21 cellular contexts compared by ENCODE assay signal in the genomic region with DNA sequence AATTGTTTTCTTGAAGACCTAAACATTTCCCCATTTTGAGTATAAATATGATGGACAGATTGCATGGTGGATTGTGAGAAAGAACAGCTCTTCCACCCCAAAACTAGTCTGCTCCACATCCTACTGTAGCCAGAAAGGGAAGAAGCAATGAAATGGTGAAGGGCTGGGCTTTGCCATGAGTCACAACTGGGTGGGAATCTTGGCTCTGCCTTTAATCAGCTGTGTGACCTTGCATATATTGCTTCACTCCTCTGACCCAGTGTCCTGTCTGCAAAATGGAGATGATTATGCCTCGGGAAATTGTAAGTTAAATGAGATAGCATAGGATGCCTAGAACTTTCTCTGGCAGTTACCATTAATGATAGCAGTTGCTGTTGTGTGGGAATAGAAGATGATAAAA.
A peak's percentile ranks its signal among the peaks of the same experiment; 100 is the strongest.
DNase-seq lines count a peak whose midpoint lies in the region; ATAC-seq, FAIRE-seq and TF ChIP-seq lines count a peak whose summit lies in the region.
"Had no signal": no experiment of that assay in that cellular context is flagged by ENCODE, and none has a peak within 500 bp of the region (broad histone marks: within the 10 kb centered on the region; RNA-seq: fewer than 3 reads in every experiment).

No MANE protein-coding gene starts in this region.

- peaks cover 11% of the 10 kb centered on the region; the same call in 2 of the 3 replicates for H3K4me1 ChIP-seq in A549
- H3K4me1 ChIP-seq in adrenal gland (replicated peaks in 1 of 2), result no peaks in the 10 kb centered on the region
- no peaks in the 10 kb centered on the region for H3K4me1 ChIP-seq in psoas muscle
- no peaks in the 10 kb centered on the region for H3K4me1 ChIP-seq in Peyer's patch

- no peak for TF ChIP-seq CTCF in A549 (IDR thresholded peaks at IDR 0.05)
- no peak for TF ChIP-seq CTCF in adrenal gland (IDR thresholded peaks at IDR 0.05)
- TF ChIP-seq CTCF in foreskin fibroblast (IDR thresholded peaks at IDR 0.05; ENCODE audit: low read depth, low read length), result no peak
- TF ChIP-seq CTCF in psoas muscle (IDR thresholded peaks at IDR 0.05), result no peak
- TF ChIP-seq CTCF in Peyer's patch (IDR thresholded peaks at IDR 0.05), result no peak

- no peaks in the 10 kb centered on the region for H3K27me3 ChIP-seq in adrenal gland
- no peaks in the 10 kb centered on the region for H3K27me3 ChIP-seq in psoas muscle (ENCODE audit: insufficient read depth in 3 of 3, low read length in 2 of 3)
- H3K27me3 ChIP-seq in Peyer's patch, result no peaks in the 10 kb centered on the region
- H3K27me3 ChIP-seq: sigmoid colon, tibial artery had no signal

- WGBS in A549 (ENCODE audit: missing lambda C conversion rate), result 67% methylated on average over 1 of the region's 1 CpG
- 20 to 64% (median 29%) methylated on average over 1 of the region's 1 CpG for WGBS in adrenal gland, 4 donors
- WGBS in psoas muscle, 3 donors, result 79 to 89% (median 85%) methylated on average over 1 of the region's 1 CpG

- no peak for TF ChIP-seq EP300 in A549 (IDR thresholded peaks at IDR 0.05)

- CTCF ChIA-PET in A549 (lab: Yijun Ruan, JAX), result no interaction called here

- no peak for TF ChIP-seq RAD21 in A549 (conservative IDR thresholded peaks at IDR 0.05 in 1 of 2, IDR thresholded peaks at IDR 0.05 in 1 of 2)

- no peak for FAIRE-seq in A549 (lab: Jason Lieb, UNC)
- FAIRE-seq: colon, endothelial cell of umbilical vein had no signal

- H3K27ac ChIP-seq in A549 (no peak overlapping the region), adrenal gland (no peak overlapping the region), psoas muscle (no peak overlapping the region), Peyer's patch (no peak overlapping the region)
- H3K27ac ChIP-seq: sigmoid colon, tibial artery, VCaP had no signal

- intact Hi-C loops in adrenal gland (cut with DNase I), result no loop called here
- intact Hi-C loops in psoas muscle (cut with DNase I), result no loop called here

- H3K36me3 ChIP-seq in adrenal gland (replicated peaks in 1 of 2), result no peaks in the 10 kb centered on the region
- no peaks in the 10 kb centered on the region for H3K36me3 ChIP-seq in psoas muscle (ENCODE audit: insufficient read depth in 1 of 2, low read depth in 1 of 2)
- H3K36me3 ChIP-seq in Peyer's patch, result no peaks in the 10 kb centered on the region
- H3K36me3 ChIP-seq: sigmoid colon, tibial artery had no signal

- POLR2A ChIA-PET in A549 (lab: Yijun Ruan, JAX), result no interaction called here

- no peak overlapping the region for H3K4me3 ChIP-seq in A549
- no peak overlapping the region for H3K4me3 ChIP-seq in adrenal gland
- H3K4me3 ChIP-seq in foreskin fibroblast (ENCODE audit: low read depth in 1 of 2, low read length in 2 of 2), result no peak overlapping the region
- H3K4me3 ChIP-seq in psoas muscle, result no peak overlapping the region
- H3K4me3 ChIP-seq in Peyer's patch, result no peak overlapping the region
- H3K4me3 ChIP-seq: sigmoid colon, tibial artery had no signal

- peak in 1 of 2 experiments; percentile 7 for DNase-seq in A549 (ENCODE audit: low read depth in 1 of 2, low spot score in 1 of 2)
- peak; percentile 12 for DNase-seq in HT-29 (ENCODE audit: low spot score)
- DNase-seq in adrenal gland, result peak in 6 of 7 donors; percentile 28 to 67 (median 58)
- peak; percentile 71 to 85 for DNase-seq in foreskin fibroblast
- no peak for DNase-seq in psoas muscle
- DNase-seq in foreskin melanocyte, result no peak
- no peak for DNase-seq in glomerular visceral epithelial cell (ENCODE audit: extremely low spot score)
- no peak for DNase-seq in Peyer's patch
- DNase-seq: activated CD4-positive, alpha-beta memory T cell treated with anti-CD3 and anti-CD28 coated beads, Interleukin-2, amount 10 ng/mL, durations not matched to agents 7 days and 5 days; activated naive CD8-positive, alpha-beta T cell treated with anti-CD3 and anti-CD28 coated beads, Interleukin-2, amount 50 U/mL, for 24 hours; hippocampal formation; kidney glomerular epithelial cell; NCI-H1930; NCI-H526 treated with DMSO at 0.1 percent for 48 hours; sigmoid colon; stimulated activated CD4-positive, alpha-beta T cell treated with anti-CD3 and anti-CD28 coated beads, Interleukin-4, amount 100 ng/mL, for 1 hour; tibial artery had no signal

- H3K4me2 ChIP-seq in A549, result no peak overlapping the region

- TF ChIP-seq POLR2A in A549 (IDR thresholded peaks at IDR 0.05; ENCODE audit: low read length) (no peak), adrenal gland (IDR thresholded peaks at IDR 0.05) (no peak), Peyer's patch (IDR thresholded peaks at IDR 0.05) (no peak)

- no peaks in the 10 kb centered on the region for H3K9me3 ChIP-seq in A549
- no peaks in the 10 kb centered on the region for H3K9me3 ChIP-seq in adrenal gland (replicated peaks in 1 of 3)
- H3K9me3 ChIP-seq in psoas muscle, result no peaks in the 10 kb centered on the region
- H3K9me3 ChIP-seq in Peyer's patch, result no peaks in the 10 kb centered on the region
- H3K9me3 ChIP-seq: sigmoid colon, tibial artery had no signal

- ATAC-seq in A549 (peak; percentile 33 to 54; a peak in 2 of 6 replicates), psoas muscle (no peak)
- ATAC-seq: activated naive CD8-positive, alpha-beta T cell treated with anti-CD3 and anti-CD28 coated beads, Interleukin-2, amount 50 U/mL, for 24 hours; Panc1 had no signal

TF ChIP-seq in A549, 52 proteins besides CTCF, POLR2A, EP300 and RAD21:
- TF ChIP-seq, protein P1, sequence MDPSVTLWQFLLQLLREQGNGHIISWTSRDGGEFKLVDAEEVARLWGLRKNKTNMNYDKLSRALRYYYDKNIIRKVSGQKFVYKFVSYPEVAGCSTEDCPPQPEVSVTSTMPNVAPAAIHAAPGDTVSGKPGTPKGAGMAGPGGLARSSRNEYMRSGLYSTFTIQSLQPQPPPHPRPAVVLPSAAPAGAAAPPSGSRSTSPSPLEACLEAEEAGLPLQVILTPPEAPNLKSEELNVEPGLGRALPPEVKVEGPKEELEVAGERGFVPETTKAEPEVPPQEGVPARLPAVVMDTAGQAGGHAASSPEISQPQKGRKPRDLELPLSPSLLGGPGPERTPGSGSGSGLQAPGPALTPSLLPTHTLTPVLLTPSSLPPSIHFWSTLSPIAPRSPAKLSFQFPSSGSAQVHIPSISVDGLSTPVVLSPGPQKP (IDR thresholded peaks at IDR 0.05; ENCODE audit: low read depth, low read length), result no peak
- TF ChIP-seq JUN (IDR thresholded peaks at IDR 0.05) (no peak), BHLHE40 (IDR thresholded peaks at IDR 0.05; ENCODE audit: low read depth, low read length) (no peak), NPAS2 (CRISPR knock-in tag; IDR thresholded peaks at IDR 0.05; ENCODE audit: borderline replicate concordance) (no peak), CEBPB (IDR thresholded peaks at IDR 0.05) (peak in 1 of 2 experiments; percentile 45; a peak in 1 of 4 replicates)
TF ChIP-seq in A549: peak in this region for 1.

Comparison
In these comparisons a context has a peak if more than half of its experiments do, and no peak if none do; other contexts are left out.
1. ATAC-seq: peak in A549 (2 of 2); none in psoas muscle (0 of 4).
2. DNase-seq: peak in HT-29 (single experiment), adrenal gland (6 of 7) and foreskin fibroblast (2 of 2); none in psoas muscle (0 of 2), foreskin melanocyte (single experiment), glomerular visceral epithelial cell (single experiment) and Peyer's patch (0 of 3).